In the genomic region with DNA sequence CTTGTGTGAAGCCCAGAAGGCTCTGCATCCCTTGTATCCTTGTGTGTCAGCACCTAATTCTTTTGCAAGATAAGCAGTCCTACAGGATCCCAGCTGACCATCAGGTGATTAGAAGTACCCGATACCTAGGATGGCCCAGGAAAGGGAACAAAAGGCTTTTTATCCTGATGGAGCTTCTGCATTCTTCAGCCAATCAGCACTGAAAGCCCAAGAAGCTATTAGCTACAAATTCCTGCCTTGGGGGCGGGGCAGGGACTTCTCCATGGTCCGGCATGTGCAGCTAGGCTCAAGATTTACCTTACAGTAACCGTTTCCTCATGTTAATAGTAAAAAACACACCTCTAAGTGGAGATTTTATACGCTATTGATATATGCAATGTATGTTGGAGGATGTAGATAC, we compare ENCODE assay signal across 28 cellular contexts.
"Had no signal": no experiment of that assay in that cellular context is flagged by ENCODE, and none has a peak within 500 bp of the region (broad histone marks: within the 10 kb centered on the region; RNA-seq: fewer than 3 reads in every experiment).

No MANE protein-coding gene starts in this region.

- H3K36me3 ChIP-seq: Peyer's patch had no signal

- H3K27ac ChIP-seq: Peyer's patch, SK-N-MC had no signal

- H3K4me1 ChIP-seq: Peyer's patch had no signal

- H3K36me3 Mint-ChIP-seq: activated naive CD4-positive, alpha-beta T cell treated with anti-CD3 and anti-CD28 coated beads, Interleukin-2, amount 10 ng/mL, durations not matched to agents 7 days and 5 days; activated naive CD8-positive, alpha-beta T cell; brain had no signal

- H3K27ac Mint-ChIP-seq: activated CD4-positive, alpha-beta memory T cell treated with anti-CD3 and anti-CD28 coated beads, Interleukin-2, amount 10 ng/mL, durations not matched to agents 7 days and 5 days; activated CD4-positive, alpha-beta T cell treated with anti-CD3 and anti-CD28 coated beads for 36 hours; activated CD4-positive, alpha-beta T cell treated with anti-CD3 and anti-CD28 coated beads, Interleukin-2, amount 10 ng/mL, durations not matched to agents 7 days and 5 days; activated CD8-positive, alpha-beta memory T cell treated with anti-CD3 and anti-CD28 coated beads, Interleukin-2, amount 10 ng/mL, durations not matched to agents 7 days and 5 days; activated naive CD4-positive, alpha-beta T cell treated with anti-CD3 and anti-CD28 coated beads, Interleukin-2, amount 10 ng/mL, durations not matched to agents 7 days and 5 days; activated naive CD8-positive, alpha-beta T cell; activated naive CD8-positive, alpha-beta T cell treated with anti-CD3 and anti-CD28 coated beads, Interleukin-2, amount 50 U/mL, for 24 hours; brain had no signal

- H3K9me3 ChIP-seq: Peyer's patch had no signal

- H3K4me1 Mint-ChIP-seq: activated naive CD4-positive, alpha-beta T cell treated with anti-CD3 and anti-CD28 coated beads, Interleukin-2, amount 10 ng/mL, durations not matched to agents 7 days and 5 days had no signal

- H3K9me3 Mint-ChIP-seq: activated CD4-positive, alpha-beta memory T cell treated with anti-CD3 and anti-CD28 coated beads, Interleukin-2, amount 10 ng/mL, durations not matched to agents 7 days and 5 days; activated CD4-positive, alpha-beta T cell treated with anti-CD3 and anti-CD28 coated beads, Interleukin-2, amount 10 ng/mL, durations not matched to agents 7 days and 5 days; activated naive CD4-positive, alpha-beta T cell treated with anti-CD3 and anti-CD28 coated beads, Interleukin-2, amount 10 ng/mL, durations not matched to agents 7 days and 5 days; brain had no signal

- H3K27me3 ChIP-seq: Peyer's patch had no signal

- H3K4me3 ChIP-seq: Peyer's patch, SK-N-MC had no signal

- DNase-seq: activated CD4-positive, alpha-beta memory T cell treated with anti-CD3 and anti-CD28 coated beads, Interleukin-2, amount 10 ng/mL, durations not matched to agents 7 days and 5 days; activated CD4-positive, alpha-beta T cell treated with anti-CD3 and anti-CD28 coated beads for 36 hours; activated CD4-positive, alpha-beta T cell treated with anti-CD3 and anti-CD28 coated beads, Interleukin-2, amount 10 ng/mL, durations not matched to agents 7 days and 5 days; activated CD8-positive, alpha-beta memory T cell treated with anti-CD3 and anti-CD28 coated beads for 24 hours; activated CD8-positive, alpha-beta memory T cell treated with anti-CD3 and anti-CD28 coated beads, Interleukin-2, amount 10 ng/mL, durations not matched to agents 7 days and 5 days; activated CD8-positive, alpha-beta memory T cell treated with anti-CD3 and anti-CD28 coated beads, Interleukin-2, amount 50 U/mL, for 48 hours; activated effector memory CD4-positive, alpha-beta T cell treated with Interleukin-2 at 50 U/mL for 16 hours; activated naive CD4-positive, alpha-beta T cell treated with anti-CD3 and anti-CD28 coated beads, Interleukin-2, amount 10 ng/mL, durations not matched to agents 7 days and 5 days; activated naive CD8-positive, alpha-beta T cell treated with anti-CD3 and anti-CD28 coated beads, Interleukin-2, amount 50 U/mL, for 24 hours; activated T-cell treated with anti-CD3 and anti-CD28 coated beads, Interleukin-2, amount 50 U/mL, for 48 hours; anterior cingulate cortex; caudate nucleus; cerebellar nuclear complex; NCI-H1105; NCI-H1417 treated with DMSO at 0.1 percent for 48 hours; NCI-H187 treated with DMSO at 0.1 percent for 48 hours; NCI-H2081; NCI-H2171 treated with DMSO at 0.1 percent for 48 hours; NCI-H2227 treated with DMSO at 0.1 percent for 48 hours; NCI-H524 treated with DMSO at 0.1 percent for 48 hours; PC-3; Peyer's patch; RPMI8226; SIG-M5 had no signal

- ATAC-seq: activated CD4-positive, alpha-beta T cell treated with anti-CD3 and anti-CD28 coated beads for 36 hours; activated CD4-positive, CD25-positive, alpha-beta regulatory T cell treated with anti-CD3 and anti-CD28 coated beads, Interleukin-2, amount 50 U/mL, for 24 hours; activated CD8-positive, alpha-beta memory T cell treated with anti-CD3 and anti-CD28 coated beads, Interleukin-2, amount 10 ng/mL, durations not matched to agents 7 days and 5 days; activated naive CD8-positive, alpha-beta T cell treated with anti-CD3 and anti-CD28 coated beads, Interleukin-2, amount 50 U/mL, for 24 hours; PC-3 had no signal

- H3K27me3 Mint-ChIP-seq: activated CD4-positive, alpha-beta memory T cell treated with anti-CD3 and anti-CD28 coated beads, Interleukin-2, amount 10 ng/mL, durations not matched to agents 7 days and 5 days; activated CD4-positive, alpha-beta T cell treated with anti-CD3 and anti-CD28 coated beads, Interleukin-2, amount 10 ng/mL, durations not matched to agents 7 days and 5 days; activated CD8-positive, alpha-beta memory T cell treated with anti-CD3 and anti-CD28 coated beads, Interleukin-2, amount 10 ng/mL, durations not matched to agents 7 days and 5 days; activated naive CD4-positive, alpha-beta T cell treated with anti-CD3 and anti-CD28 coated beads, Interleukin-2, amount 10 ng/mL, durations not matched to agents 7 days and 5 days had no signal

- H3K4me3 Mint-ChIP-seq: activated CD4-positive, alpha-beta memory T cell treated with anti-CD3 and anti-CD28 coated beads, Interleukin-2, amount 10 ng/mL, durations not matched to agents 7 days and 5 days; activated CD4-positive, alpha-beta T cell treated with anti-CD3 and anti-CD28 coated beads for 36 hours; activated CD4-positive, alpha-beta T cell treated with anti-CD3 and anti-CD28 coated beads, Interleukin-2, amount 10 ng/mL, durations not matched to agents 7 days and 5 days; activated CD8-positive, alpha-beta memory T cell treated with anti-CD3 and anti-CD28 coated beads, Interleukin-2, amount 10 ng/mL, durations not matched to agents 7 days and 5 days; activated naive CD4-positive, alpha-beta T cell treated with anti-CD3 and anti-CD28 coated beads, Interleukin-2, amount 10 ng/mL, durations not matched to agents 7 days and 5 days; activated naive CD8-positive, alpha-beta T cell; activated naive CD8-positive, alpha-beta T cell treated with anti-CD3 and anti-CD28 coated beads, Interleukin-2, amount 50 U/mL, for 24 hours; brain had no signal
